Comparison of ENCODE assay signal across 1 cellular context in the genomic region with DNA sequence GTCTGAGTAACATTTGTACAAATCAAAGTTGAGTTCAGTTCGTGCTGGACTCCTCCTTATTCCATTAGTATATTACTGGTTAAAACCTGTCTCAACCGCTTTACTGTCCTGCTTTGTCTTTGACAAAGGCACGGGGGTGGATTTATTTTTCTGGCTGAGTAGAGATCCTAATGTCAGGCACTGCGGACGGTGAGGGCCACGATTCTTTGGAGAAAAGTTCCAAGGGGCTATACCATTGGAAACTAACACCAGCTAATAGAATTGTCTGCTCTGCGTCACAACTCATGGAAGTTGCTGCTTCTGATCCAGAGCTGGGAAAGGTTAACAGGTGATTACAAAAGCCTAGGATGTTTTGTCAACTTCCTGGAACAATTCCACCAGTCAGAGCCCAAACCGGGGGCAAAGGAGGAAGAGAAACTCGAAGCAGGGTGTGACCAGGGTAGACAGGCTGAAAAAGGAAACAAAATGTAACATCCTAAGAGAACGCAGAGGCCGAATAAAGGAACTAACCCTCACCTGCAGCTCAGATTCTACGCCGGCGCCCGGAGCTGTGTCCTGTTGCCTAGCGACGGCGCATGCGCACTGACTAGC.
A peak's percentile ranks its signal among the peaks of the same experiment; 100 is the strongest.
TF ChIP-seq lines count a peak whose summit lies in the region.

No MANE protein-coding gene starts in this region.

TF ChIP-seq in HepG2, 621 proteins besides CTCF, POLR2A, EP300 and RAD21:
- TF ChIP-seq, protein P1, sequence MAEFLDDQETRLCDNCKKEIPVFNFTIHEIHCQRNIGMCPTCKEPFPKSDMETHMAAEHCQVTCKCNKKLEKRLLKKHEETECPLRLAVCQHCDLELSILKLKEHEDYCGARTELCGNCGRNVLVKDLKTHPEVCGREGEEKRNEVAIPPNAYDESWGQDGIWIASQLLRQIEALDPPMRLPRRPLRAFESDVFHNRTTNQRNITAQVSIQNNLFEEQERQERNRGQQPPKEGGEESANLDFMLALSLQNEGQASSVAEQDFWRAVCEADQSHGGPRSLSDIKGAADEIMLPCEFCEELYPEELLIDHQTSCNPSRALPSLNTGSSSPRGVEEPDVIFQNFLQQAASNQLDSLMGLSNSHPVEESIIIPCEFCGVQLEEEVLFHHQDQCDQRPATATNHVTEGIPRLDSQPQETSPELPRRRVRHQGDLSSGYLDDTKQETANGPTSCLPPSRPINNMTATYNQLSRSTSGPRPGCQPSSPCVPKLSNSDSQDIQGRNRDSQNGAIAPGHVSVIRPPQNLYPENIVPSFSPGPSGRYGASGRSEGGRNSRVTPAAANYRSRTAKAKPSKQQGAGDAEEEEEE (CRISPR knock-in tag; IDR thresholded peaks at IDR 0.05; ENCODE audit: borderline replicate concordance), result peak; percentile 91; the same call in 1 of the 2 replicates
- TF ChIP-seq MED1 (CRISPR knock-in tag; IDR thresholded peaks at IDR 0.05), result no peak
- 0 out of 2 replicates have a peak, but pooled peaks have one; percentile 62 for TF ChIP-seq GLI4 (CRISPR knock-in tag; IDR thresholded peaks at IDR 0.05; ENCODE audit: borderline replicate concordance)
- TF ChIP-seq, protein P2, sequence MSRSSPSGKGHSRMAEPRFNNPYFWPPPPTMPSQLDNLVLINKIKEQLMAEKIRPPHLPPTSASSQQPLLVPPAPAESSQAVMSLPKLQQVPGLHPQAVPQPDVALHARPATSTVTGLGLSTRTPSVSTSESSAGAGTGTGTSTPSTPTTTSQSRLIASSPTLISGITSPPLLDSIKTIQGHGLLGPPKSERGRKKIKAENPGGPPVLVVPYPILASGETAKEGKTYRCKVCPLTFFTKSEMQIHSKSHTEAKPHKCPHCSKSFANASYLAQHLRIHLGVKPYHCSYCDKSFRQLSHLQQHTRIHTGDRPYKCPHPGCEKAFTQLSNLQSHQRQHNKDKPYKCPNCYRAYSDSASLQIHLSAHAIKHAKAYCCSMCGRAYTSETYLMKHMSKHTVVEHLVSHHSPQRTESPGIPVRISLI (CRISPR knock-in tag; IDR thresholded peaks at IDR 0.05; ENCODE audit: borderline replicate concordance), result no peak
- TF ChIP-seq ZNF615 (CRISPR knock-in tag; IDR thresholded peaks at IDR 0.05; ENCODE audit: borderline replicate concordance), result 0 out of 2 replicates have a peak, but pooled peaks have one; percentile 7
- TF ChIP-seq CHD4 (IDR thresholded peaks at IDR 0.05; ENCODE audit: borderline replicate concordance, low read length), result 0 out of 2 replicates have a peak, but pooled peaks have one; percentile 4
- TF ChIP-seq ZNF747 (CRISPR knock-in tag; IDR thresholded peaks at IDR 0.05; ENCODE audit: borderline replicate concordance), result no peak
- no peak for TF ChIP-seq ZNF552 (CRISPR knock-in tag; IDR thresholded peaks at IDR 0.05; ENCODE audit: borderline replicate concordance)
- TF ChIP-seq, protein P3, sequence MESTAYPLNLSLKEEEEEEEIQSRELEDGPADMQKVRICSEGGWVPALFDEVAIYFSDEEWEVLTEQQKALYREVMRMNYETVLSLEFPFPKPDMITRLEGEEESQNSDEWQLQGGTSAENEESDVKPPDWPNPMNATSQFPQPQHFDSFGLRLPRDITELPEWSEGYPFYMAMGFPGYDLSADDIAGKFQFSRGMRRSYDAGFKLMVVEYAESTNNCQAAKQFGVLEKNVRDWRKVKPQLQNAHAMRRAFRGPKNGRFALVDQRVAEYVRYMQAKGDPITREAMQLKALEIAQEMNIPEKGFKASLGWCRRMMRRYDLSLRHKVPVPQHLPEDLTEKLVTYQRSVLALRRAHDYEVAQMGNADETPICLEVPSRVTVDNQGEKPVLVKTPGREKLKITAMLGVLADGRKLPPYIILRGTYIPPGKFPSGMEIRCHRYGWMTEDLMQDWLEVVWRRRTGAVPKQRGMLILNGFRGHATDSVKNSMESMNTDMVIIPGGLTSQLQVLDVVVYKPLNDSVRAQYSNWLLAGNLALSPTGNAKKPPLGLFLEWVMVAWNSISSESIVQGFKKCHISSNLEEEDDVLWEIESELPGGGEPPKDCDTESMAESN (CRISPR knock-in tag; conservative IDR thresholded peaks at IDR 0.05), result 0 out of 2 replicates have a peak, but pooled peaks have one; percentile 1
- TF ChIP-seq RFX1 (IDR thresholded peaks at IDR 0.05), result peak; percentile 99
- TF ChIP-seq ZFP82 (CRISPR knock-in tag; IDR thresholded peaks at IDR 0.05; ENCODE audit: borderline replicate concordance), result 0 out of 2 replicates have a peak, but pooled peaks have one; percentile 3
- TF ChIP-seq ELF3 (CRISPR knock-in tag; IDR thresholded peaks at IDR 0.05), result 0 out of 2 replicates have a peak, but pooled peaks have one; percentile 4
- no peak for TF ChIP-seq ZC3H4 (CRISPR knock-in tag; IDR thresholded peaks at IDR 0.05; ENCODE audit: borderline replicate concordance)
- peak; percentile 36; the same call in 1 of the 2 replicates for TF ChIP-seq ZFP41 (CRISPR knock-in tag; IDR thresholded peaks at IDR 0.05; ENCODE audit: borderline replicate concordance)
- peak; percentile 52 for TF ChIP-seq PCBP2 (optimal IDR thresholded peaks at IDR 0.05; ENCODE audit: low read depth, low read length, poor library complexity, severe bottlenecking)
- TF ChIP-seq MIER3 (CRISPR knock-in tag; IDR thresholded peaks at IDR 0.05; ENCODE audit: borderline replicate concordance), result 0 out of 2 replicates have a peak, but pooled peaks have one; percentile 9
- peak; percentile 94; the same call in 1 of the 3 replicates for TF ChIP-seq MXI1 (IDR thresholded peaks at IDR 0.05; ENCODE audit: borderline replicate concordance, low read depth, low read length)
- TF ChIP-seq, protein P4, sequence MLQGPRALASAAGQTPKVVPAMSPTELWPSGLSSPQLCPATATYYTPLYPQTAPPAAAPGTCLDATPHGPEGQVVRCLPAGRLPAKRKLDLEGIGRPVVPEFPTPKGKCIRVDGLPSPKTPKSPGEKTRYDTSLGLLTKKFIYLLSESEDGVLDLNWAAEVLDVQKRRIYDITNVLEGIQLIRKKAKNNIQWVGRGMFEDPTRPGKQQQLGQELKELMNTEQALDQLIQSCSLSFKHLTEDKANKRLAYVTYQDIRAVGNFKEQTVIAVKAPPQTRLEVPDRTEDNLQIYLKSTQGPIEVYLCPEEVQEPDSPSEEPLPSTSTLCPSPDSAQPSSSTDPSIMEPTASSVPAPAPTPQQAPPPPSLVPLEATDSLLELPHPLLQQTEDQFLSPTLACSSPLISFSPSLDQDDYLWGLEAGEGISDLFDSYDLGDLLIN (CRISPR knock-in tag; IDR thresholded peaks at IDR 0.05; ENCODE audit: borderline replicate concordance), result no peak
- TF ChIP-seq CC2D1A (CRISPR knock-in tag; IDR thresholded peaks at IDR 0.05), result 0 out of 2 replicates have a peak, but pooled peaks have one; percentile 30
- TF ChIP-seq ZNF256 (CRISPR knock-in tag; conservative IDR thresholded peaks at IDR 0.05), result no peak
- peak; percentile 29 for TF ChIP-seq ZEB1 (IDR thresholded peaks at IDR 0.05; ENCODE audit: insufficient replicate concordance, low read depth)
- TF ChIP-seq TAF1 (CRISPR knock-in tag; IDR thresholded peaks at IDR 0.05), result no peak
- TF ChIP-seq, protein P5, sequence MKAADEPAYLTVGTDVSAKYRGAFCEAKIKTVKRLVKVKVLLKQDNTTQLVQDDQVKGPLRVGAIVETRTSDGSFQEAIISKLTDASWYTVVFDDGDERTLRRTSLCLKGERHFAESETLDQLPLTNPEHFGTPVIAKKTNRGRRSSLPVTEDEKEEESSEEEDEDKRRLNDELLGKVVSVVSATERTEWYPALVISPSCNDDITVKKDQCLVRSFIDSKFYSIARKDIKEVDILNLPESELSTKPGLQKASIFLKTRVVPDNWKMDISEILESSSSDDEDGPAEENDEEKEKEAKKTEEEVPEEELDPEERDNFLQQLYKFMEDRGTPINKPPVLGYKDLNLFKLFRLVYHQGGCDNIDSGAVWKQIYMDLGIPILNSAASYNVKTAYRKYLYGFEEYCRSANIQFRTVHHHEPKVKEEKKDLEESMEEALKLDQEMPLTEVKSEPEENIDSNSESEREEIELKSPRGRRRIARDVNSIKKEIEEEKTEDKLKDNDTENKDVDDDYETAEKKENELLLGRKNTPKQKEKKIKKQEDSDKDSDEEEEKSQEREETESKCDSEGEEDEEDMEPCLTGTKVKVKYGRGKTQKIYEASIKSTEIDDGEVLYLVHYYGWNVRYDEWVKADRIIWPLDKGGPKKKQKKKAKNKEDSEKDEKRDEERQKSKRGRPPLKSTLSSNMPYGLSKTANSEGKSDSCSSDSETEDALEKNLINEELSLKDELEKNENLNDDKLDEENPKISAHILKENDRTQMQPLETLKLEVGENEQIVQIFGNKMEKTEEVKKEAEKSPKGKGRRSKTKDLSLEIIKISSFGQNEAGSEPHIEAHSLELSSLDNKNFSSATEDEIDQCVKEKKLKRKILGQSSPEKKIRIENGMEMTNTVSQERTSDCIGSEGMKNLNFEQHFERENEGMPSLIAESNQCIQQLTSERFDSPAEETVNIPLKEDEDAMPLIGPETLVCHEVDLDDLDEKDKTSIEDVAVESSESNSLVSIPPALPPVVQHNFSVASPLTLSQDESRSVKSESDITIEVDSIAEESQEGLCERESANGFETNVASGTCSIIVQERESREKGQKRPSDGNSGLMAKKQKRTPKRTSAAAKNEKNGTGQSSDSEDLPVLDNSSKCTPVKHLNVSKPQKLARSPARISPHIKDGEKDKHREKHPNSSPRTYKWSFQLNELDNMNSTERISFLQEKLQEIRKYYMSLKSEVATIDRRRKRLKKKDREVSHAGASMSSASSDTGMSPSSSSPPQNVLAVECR (CRISPR knock-in tag; IDR thresholded peaks at IDR 0.05; ENCODE audit: borderline replicate concordance), result peak; percentile 83
- peak; percentile 84; the same call in 1 of the 2 replicates for TF ChIP-seq SIN3A (IDR thresholded peaks at IDR 0.05; ENCODE audit: borderline replicate concordance, low read depth, low read length)
- TF ChIP-seq TCF7 (IDR thresholded peaks at IDR 0.05; ENCODE audit: low read depth), result 0 out of 2 replicates have a peak, but pooled peaks have one; percentile 14
- TF ChIP-seq ZNF441 (CRISPR knock-in tag; IDR thresholded peaks at IDR 0.05; ENCODE audit: borderline replicate concordance), result no peak
- 0 out of 2 replicates have a peak, but pooled peaks have one; percentile 22 for TF ChIP-seq ZNF569 (CRISPR knock-in tag; IDR thresholded peaks at IDR 0.05; ENCODE audit: borderline replicate concordance)
- peak; percentile 4; the same call in 1 of the 2 replicates for TF ChIP-seq RFX5 (IDR thresholded peaks at IDR 0.05; ENCODE audit: low read depth, low read length)
- peak; percentile 98 for TF ChIP-seq RFX3 (CRISPR knock-in tag; IDR thresholded peaks at IDR 0.05)
- TF ChIP-seq ZNF124 (CRISPR knock-in tag; IDR thresholded peaks at IDR 0.05), result peak; percentile 81
- no peak for TF ChIP-seq GATAD1 (CRISPR knock-in tag; IDR thresholded peaks at IDR 0.05)
- no peak for TF ChIP-seq ZNF3 (CRISPR knock-in tag; IDR thresholded peaks at IDR 0.05)
- TF ChIP-seq WIZ (CRISPR knock-in tag; IDR thresholded peaks at IDR 0.05), result 0 out of 2 replicates have a peak, but pooled peaks have one; percentile 51
- TF ChIP-seq, protein P6, sequence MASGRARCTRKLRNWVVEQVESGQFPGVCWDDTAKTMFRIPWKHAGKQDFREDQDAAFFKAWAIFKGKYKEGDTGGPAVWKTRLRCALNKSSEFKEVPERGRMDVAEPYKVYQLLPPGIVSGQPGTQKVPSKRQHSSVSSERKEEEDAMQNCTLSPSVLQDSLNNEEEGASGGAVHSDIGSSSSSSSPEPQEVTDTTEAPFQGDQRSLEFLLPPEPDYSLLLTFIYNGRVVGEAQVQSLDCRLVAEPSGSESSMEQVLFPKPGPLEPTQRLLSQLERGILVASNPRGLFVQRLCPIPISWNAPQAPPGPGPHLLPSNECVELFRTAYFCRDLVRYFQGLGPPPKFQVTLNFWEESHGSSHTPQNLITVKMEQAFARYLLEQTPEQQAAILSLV (CRISPR knock-in tag; IDR thresholded peaks at IDR 0.05; ENCODE audit: borderline replicate concordance), result 0 out of 2 replicates have a peak, but pooled peaks have one; percentile 69
- TF ChIP-seq MXD4 (CRISPR knock-in tag; IDR thresholded peaks at IDR 0.05), result peak; percentile 49; the same call in 1 of the 2 replicates
- no peak for TF ChIP-seq POLR2AphosphoS5 (IDR thresholded peaks at IDR 0.05; ENCODE audit: low read depth, low read length)
- 0 out of 2 replicates have a peak, but pooled peaks have one; percentile 12 for TF ChIP-seq ZKSCAN1 (IDR thresholded peaks at IDR 0.05; ENCODE audit: low read length)
- no peak for TF ChIP-seq ZNF138 (CRISPR knock-in tag; IDR thresholded peaks at IDR 0.05; ENCODE audit: low read depth)
- TF ChIP-seq SAP130 (CRISPR knock-in tag; IDR thresholded peaks at IDR 0.05; ENCODE audit: low read depth), result peak; percentile 82; the same call in 1 of the 2 replicates
- no peak for TF ChIP-seq REL (CRISPR knock-in tag; conservative IDR thresholded peaks at IDR 0.05)
- TF ChIP-seq CBFB (CRISPR knock-in tag; IDR thresholded peaks at IDR 0.05), result no peak
- TF ChIP-seq, protein P7, sequence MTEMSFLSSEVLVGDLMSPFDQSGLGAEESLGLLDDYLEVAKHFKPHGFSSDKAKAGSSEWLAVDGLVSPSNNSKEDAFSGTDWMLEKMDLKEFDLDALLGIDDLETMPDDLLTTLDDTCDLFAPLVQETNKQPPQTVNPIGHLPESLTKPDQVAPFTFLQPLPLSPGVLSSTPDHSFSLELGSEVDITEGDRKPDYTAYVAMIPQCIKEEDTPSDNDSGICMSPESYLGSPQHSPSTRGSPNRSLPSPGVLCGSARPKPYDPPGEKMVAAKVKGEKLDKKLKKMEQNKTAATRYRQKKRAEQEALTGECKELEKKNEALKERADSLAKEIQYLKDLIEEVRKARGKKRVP (CRISPR knock-in tag; IDR thresholded peaks at IDR 0.05), result 0 out of 4 replicates have a peak, but pooled peaks of 1 of the 2 experiments have one; percentile 14
- TF ChIP-seq BHLHE40 (IDR thresholded peaks at IDR 0.05; ENCODE audit: low read length), result no peak
- TF ChIP-seq FOXO1 (CRISPR knock-in tag; IDR thresholded peaks at IDR 0.05), result no peak
